Comparison of ENCODE assay signal across 19 cellular contexts in genomic region chr5:10334830-10335229, GRCh38. TPM values are rescaled to one million over a fixed set of nuclear protein-coding genes. Genes with fewer than 3 reads are reported as not detected.
DNase-seq lines count a peak whose midpoint lies in the region; ATAC-seq and TF ChIP-seq lines count a peak whose summit lies in the region.
"Had no signal": no experiment of that assay in that cellular context is flagged by ENCODE, and none has a peak within 500 bp of the region (broad histone marks: within the 10 kb centered on the region; RNA-seq: fewer than 3 reads in every experiment).

No MANE protein-coding gene starts in this region.

- TF ChIP-seq CTCF in NB4 (IDR thresholded peaks at IDR 0.05; ENCODE audit: low read depth, low read length) (no peak), activated B cell treated with CpG ODN at 0.5 μM for 24 hours (IDR thresholded peaks at IDR 0.05) (no peak), nephron (IDR thresholded peaks at IDR 0.05; ENCODE audit: unreplicated experiment in 3 of 3) (no peak)

- H3K9me3 Mint-ChIP-seq in activated B cell treated with CpG ODN at 0.5 μM for 24 hours (no peaks in the 10 kb centered on the region), nephron (no peaks in the 10 kb centered on the region)
- H3K9me3 Mint-ChIP-seq: activated T-helper 17 cell treated with anti-CD3 and anti-CD28 coated beads, Interleukin-2, amount 50 U/mL, for 72 hours had no signal

- ATAC-seq in activated B cell treated with CpG ODN at 0.5 μM for 24 hours (ENCODE audit: low read depth) (no peak), HG03469 (IDR thresholded peaks at IDR 0.05; ENCODE audit: unreplicated experiment) (no peak), GM21390 (IDR thresholded peaks at IDR 0.05; ENCODE audit: unreplicated experiment) (no peak), HG03108 (IDR thresholded peaks at IDR 0.05; ENCODE audit: unreplicated experiment) (no peak)
- ATAC-seq: activated T-helper 17 cell treated with anti-CD3 and anti-CD28 coated beads, Interleukin-2, amount 50 U/mL, for 72 hours had no signal

- H3K36me3 Mint-ChIP-seq in activated B cell treated with CpG ODN at 0.5 μM for 24 hours (ENCODE audit: low read depth) (no peaks in the 10 kb centered on the region), nephron (ENCODE audit: low read depth) (no peaks in the 10 kb centered on the region)

- peaks cover 9% of the 10 kb centered on the region for H3K4me1 Mint-ChIP-seq in activated B cell treated with CpG ODN at 0.5 μM for 24 hours
- H3K4me1 Mint-ChIP-seq in nephron, result peaks cover 41% of the 10 kb centered on the region

- no peak for TF ChIP-seq POLR2A in NB4 (IDR thresholded peaks at IDR 0.05; ENCODE audit: extremely low read depth, insufficient read length)

- POLR2A ChIA-PET in activated B cell treated with CpG ODN at 0.5 μM for 24 hours (lab: Charles Lee), result interaction anchor here (1.2 kb wide), 1 partner anchor 18 kb away, joined by 3 read pairs; the partner anchor contains the start of gene MARCHF6

- CTCF ChIA-PET in activated B cell treated with CpG ODN at 0.5 μM for 24 hours (lab: Charles Lee), result no interaction called here

- H3K27ac Mint-ChIP-seq in activated B cell treated with CpG ODN at 0.5 μM for 24 hours (no peak overlapping the region), nephron (peak overlapping the region; percentile 51 to 77 (median 60))
- H3K27ac Mint-ChIP-seq: activated T-helper 17 cell treated with anti-CD3 and anti-CD28 coated beads, Interleukin-2, amount 50 U/mL, for 72 hours had no signal

- intact Hi-C loops in activated B cell treated with CpG ODN at 0.5 μM for 24 hours (cut with micrococcal nuclease), result no loop called here

- no peak overlapping the region for H3K4me3 ChIP-seq in NB4 (ENCODE audit: low read depth, low read length)
- H3K4me3 ChIP-seq: adrenal gland, esophagus squamous epithelium, HAP-1, SJSA1 had no signal

- peak overlapping the region; percentile 32 for H3K4me3 Mint-ChIP-seq in activated B cell treated with CpG ODN at 0.5 μM for 24 hours
- peak overlapping the region; percentile 31 to 56 (median 49) for H3K4me3 Mint-ChIP-seq in nephron
- H3K4me3 Mint-ChIP-seq: activated T-helper 17 cell treated with anti-CD3 and anti-CD28 coated beads, Interleukin-2, amount 50 U/mL, for 72 hours had no signal

- DNase-seq in NCI-H2029 (lab: John Stamatoyannopoulos, UW) (peak; percentile 24), NCI-H2029 treated with DMSO at 0.1 percent for 48 hours (lab: John Stamatoyannopoulos, UW) (no peak), NB4 (ENCODE audit: low read depth) (peak; percentile 55), activated B cell treated with CpG ODN at 0.5 μM for 24 hours (no peak)
- DNase-seq: Calu3; caudate nucleus; effector CD4-positive, alpha-beta T cell; esophagus squamous epithelium; NCI-H1092; small intestine; stimulated activated CD4-positive, alpha-beta T cell treated with anti-CD3 and anti-CD28 coated beads, Interleukin-4, amount 100 ng/mL, for 4 hours had no signal

- H3K27me3 Mint-ChIP-seq in activated B cell treated with CpG ODN at 0.5 μM for 24 hours (peaks cover 41% of the 10 kb centered on the region), nephron (ENCODE audit: low read depth) (peaks cover 18% of the 10 kb centered on the region)

RNA-seq across cellular contexts. Expression of gene MARCHF6, which starts 18.7 kb away (rescaled TPM):
- total RNA-seq in activated B cell treated with CpG ODN at 0.5 μM for 24 hours, result 116 and 124 TPM in 2 replicates

RNA-seq across cellular contexts. Expression of gene CMBL, which starts 27.1 kb away (rescaled TPM):
- not detected in 2 replicates for total RNA-seq in activated B cell treated with CpG ODN at 0.5 μM for 24 hours

Comparison
In these comparisons a context has a peak if more than half of its experiments do, and no peak if none do; other contexts are left out.
1. DNase-seq: peak in NCI-H2029 (single experiment) and NB4 (single experiment); none in NCI-H2029 treated with DMSO at 0.1 percent for 48 hours (single experiment) and activated B cell treated with CpG ODN at 0.5 μM for 24 hours (single experiment).